ENCODE assay signal across 1 cellular context in the genomic region with DNA sequence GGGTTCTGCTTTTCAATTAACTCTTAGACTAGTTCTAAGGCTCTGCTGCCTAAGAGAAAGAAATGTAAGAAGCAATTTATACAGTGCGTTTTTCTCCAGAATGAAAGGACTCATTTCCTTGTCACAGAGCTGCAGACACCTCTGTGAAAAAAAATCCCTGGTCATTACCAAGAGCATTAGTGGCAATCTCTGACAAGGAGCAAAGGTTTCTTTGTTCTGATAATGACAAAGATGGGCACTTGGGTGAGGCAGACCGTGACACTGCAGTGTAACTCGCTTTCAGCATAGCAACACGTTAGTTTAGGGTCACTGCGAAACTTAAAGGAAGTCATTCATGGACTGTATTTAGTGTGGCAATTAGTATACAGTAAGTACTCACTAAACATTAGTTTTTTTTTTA.
TF ChIP-seq lines count a peak whose summit lies in the region.

No MANE protein-coding gene starts in this region.

TF ChIP-seq in GM23338, 12 proteins besides CTCF, POLR2A, EP300 and RAD21 (continued from another document):
- TF ChIP-seq, protein P1, sequence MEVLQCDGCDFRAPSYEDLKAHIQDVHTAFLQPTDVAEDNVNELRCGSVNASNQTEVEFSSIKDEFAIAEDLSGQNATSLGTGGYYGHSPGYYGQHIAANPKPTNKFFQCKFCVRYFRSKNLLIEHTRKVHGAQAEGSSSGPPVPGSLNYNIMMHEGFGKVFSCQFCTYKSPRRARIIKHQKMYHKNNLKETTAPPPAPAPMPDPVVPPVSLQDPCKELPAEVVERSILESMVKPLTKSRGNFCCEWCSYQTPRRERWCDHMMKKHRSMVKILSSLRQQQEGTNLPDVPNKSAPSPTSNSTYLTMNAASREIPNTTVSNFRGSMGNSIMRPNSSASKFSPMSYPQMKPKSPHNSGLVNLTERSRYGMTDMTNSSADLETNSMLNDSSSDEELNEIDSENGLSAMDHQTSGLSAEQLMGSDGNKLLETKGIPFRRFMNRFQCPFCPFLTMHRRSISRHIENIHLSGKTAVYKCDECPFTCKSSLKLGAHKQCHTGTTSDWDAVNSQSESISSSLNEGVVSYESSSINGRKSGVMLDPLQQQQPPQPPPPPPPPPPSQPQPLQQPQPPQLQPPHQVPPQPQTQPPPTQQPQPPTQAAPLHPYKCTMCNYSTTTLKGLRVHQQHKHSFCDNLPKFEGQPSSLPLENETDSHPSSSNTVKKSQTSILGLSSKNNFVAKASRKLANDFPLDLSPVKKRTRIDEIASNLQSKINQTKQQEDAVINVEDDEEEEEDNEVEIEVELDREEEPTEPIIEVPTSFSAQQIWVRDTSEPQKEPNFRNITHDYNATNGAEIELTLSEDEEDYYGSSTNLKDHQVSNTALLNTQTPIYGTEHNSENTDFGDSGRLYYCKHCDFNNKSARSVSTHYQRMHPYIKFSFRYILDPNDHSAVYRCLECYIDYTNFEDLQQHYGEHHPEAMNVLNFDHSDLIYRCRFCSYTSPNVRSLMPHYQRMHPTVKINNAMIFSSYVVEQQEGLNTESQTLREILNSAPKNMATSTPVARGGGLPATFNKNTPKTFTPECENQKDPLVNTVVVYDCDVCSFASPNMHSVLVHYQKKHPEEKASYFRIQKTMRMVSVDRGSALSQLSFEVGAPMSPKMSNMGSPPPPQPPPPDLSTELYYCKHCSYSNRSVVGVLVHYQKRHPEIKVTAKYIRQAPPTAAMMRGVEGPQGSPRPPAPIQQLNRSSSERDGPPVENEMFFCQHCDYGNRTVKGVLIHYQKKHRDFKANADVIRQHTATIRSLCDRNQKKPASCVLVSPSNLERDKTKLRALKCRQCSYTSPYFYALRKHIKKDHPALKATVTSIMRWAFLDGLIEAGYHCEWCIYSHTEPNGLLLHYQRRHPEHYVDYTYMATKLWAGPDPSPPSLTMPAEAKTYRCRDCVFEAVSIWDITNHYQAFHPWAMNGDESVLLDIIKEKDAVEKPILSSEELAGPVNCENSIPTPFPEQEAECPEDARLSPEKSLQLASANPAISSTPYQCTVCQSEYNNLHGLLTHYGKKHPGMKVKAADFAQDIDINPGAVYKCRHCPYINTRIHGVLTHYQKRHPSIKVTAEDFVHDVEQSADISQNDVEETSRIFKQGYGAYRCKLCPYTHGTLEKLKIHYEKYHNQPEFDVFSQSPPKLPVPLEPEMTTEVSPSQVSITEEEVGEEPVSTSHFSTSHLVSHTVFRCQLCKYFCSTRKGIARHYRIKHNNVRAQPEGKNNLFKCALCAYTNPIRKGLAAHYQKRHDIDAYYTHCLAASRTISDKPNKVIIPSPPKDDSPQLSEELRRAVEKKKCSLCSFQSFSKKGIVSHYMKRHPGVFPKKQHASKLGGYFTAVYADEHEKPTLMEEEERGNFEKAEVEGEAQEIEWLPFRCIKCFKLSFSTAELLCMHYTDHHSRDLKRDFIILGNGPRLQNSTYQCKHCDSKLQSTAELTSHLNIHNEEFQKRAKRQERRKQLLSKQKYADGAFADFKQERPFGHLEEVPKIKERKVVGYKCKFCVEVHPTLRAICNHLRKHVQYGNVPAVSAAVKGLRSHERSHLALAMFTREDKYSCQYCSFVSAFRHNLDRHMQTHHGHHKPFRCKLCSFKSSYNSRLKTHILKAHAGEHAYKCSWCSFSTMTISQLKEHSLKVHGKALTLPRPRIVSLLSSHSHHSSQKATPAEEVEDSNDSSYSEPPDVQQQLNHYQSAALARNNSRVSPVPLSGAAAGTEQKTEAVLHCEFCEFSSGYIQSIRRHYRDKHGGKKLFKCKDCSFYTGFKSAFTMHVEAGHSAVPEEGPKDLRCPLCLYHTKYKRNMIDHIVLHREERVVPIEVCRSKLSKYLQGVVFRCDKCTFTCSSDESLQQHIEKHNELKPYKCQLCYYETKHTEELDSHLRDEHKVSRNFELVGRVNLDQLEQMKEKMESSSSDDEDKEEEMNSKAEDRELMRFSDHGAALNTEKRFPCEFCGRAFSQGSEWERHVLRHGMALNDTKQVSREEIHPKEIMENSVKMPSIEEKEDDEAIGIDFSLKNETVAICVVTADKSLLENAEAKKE (CRISPR knock-in tag; IDR thresholded peaks at IDR 0.05) = no peak
- TF ChIP-seq ZNF114 (CRISPR knock-in tag; IDR thresholded peaks at IDR 0.05) = no peak
- TF ChIP-seq, protein P2, sequence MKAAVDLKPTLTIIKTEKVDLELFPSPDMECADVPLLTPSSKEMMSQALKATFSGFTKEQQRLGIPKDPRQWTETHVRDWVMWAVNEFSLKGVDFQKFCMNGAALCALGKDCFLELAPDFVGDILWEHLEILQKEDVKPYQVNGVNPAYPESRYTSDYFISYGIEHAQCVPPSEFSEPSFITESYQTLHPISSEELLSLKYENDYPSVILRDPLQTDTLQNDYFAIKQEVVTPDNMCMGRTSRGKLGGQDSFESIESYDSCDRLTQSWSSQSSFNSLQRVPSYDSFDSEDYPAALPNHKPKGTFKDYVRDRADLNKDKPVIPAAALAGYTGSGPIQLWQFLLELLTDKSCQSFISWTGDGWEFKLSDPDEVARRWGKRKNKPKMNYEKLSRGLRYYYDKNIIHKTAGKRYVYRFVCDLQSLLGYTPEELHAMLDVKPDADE (IDR thresholded peaks at IDR 0.05) = no peak
- TF ChIP-seq JUNB (IDR thresholded peaks at IDR 0.05; ENCODE audit: unreplicated experiment) = no peak
- no peak for TF ChIP-seq STAT1 (IDR thresholded peaks at IDR 0.05; ENCODE audit: unreplicated experiment)
- TF ChIP-seq EZH2 (IDR thresholded peaks at IDR 0.05; ENCODE audit: low read depth, unreplicated experiment) = no peak
- no peak for TF ChIP-seq CREB1 (CRISPR knock-in tag; IDR thresholded peaks at IDR 0.05; ENCODE audit: low read depth)
- TF ChIP-seq NANOG (IDR thresholded peaks at IDR 0.05; ENCODE audit: borderline replicate concordance) = no peak
- TF ChIP-seq, protein P3, sequence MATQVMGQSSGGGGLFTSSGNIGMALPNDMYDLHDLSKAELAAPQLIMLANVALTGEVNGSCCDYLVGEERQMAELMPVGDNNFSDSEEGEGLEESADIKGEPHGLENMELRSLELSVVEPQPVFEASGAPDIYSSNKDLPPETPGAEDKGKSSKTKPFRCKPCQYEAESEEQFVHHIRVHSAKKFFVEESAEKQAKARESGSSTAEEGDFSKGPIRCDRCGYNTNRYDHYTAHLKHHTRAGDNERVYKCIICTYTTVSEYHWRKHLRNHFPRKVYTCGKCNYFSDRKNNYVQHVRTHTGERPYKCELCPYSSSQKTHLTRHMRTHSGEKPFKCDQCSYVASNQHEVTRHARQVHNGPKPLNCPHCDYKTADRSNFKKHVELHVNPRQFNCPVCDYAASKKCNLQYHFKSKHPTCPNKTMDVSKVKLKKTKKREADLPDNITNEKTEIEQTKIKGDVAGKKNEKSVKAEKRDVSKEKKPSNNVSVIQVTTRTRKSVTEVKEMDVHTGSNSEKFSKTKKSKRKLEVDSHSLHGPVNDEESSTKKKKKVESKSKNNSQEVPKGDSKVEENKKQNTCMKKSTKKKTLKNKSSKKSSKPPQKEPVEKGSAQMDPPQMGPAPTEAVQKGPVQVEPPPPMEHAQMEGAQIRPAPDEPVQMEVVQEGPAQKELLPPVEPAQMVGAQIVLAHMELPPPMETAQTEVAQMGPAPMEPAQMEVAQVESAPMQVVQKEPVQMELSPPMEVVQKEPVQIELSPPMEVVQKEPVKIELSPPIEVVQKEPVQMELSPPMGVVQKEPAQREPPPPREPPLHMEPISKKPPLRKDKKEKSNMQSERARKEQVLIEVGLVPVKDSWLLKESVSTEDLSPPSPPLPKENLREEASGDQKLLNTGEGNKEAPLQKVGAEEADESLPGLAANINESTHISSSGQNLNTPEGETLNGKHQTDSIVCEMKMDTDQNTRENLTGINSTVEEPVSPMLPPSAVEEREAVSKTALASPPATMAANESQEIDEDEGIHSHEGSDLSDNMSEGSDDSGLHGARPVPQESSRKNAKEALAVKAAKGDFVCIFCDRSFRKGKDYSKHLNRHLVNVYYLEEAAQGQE (IDR thresholded peaks at IDR 0.05; ENCODE audit: unreplicated experiment) = no peak
